8 cellular contexts compared by ENCODE assay signal in the genomic region with DNA sequence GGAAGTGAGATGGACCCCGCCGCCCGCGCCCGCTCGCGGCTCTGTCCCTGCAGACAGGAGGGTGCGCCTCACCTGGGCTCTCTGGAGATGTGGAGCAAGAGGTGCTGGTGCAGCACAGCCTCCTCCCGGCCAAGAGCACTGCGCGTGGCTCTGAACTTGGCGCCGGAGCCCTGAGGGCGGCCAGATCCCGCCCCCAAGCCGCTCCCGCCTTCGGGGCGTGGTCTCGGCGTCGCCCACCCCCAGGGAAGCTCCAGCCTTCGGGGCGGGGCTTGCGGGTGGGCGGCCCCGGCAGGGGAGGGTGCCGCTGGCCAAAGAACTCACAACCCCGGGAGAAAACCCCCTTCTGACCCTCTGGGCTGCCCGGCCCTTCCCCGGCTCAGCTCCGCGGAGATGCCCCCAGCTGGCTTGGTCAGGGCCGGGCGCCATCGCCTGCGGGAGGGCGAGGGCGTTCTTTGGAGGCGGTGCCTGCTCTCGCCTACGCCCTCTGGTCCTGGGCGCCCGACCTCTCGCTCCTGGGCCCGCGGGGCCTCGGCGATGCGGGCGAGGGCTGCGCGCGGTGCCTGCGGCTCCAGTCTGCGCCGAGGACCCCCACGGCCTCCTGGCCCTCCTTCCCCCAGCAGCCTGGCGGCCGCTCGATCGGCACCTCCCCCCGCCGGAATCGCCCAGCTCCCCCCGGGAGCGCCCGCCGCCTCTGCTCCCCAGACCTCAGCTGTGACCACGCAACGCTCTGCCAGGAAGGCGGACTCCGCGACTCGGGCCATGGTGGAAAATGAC. TPM values are rescaled to one million over a fixed set of nuclear protein-coding genes. Genes with fewer than 3 reads are reported as not detected.
DNase-seq lines count a peak whose midpoint lies in the region; ATAC-seq, FAIRE-seq and TF ChIP-seq lines count a peak whose summit lies in the region.

ZNF488 (minus strand) TSS at position 146 of the 774 bp plus-strand sequence. CDS start 15,464 bp downstream, outside the sequence.

- TF ChIP-seq POLR2A in GM12891 (IDR thresholded peaks at IDR 0.05; ENCODE audit: low read depth, low read length) (no peak), vagina (IDR thresholded peaks at IDR 0.05) (no peak)

- H3K27me3 ChIP-seq in vagina: no peaks in the 10 kb centered on the region

- peak within 1 kb of the TSS; percentile 79 for H3K27ac ChIP-seq in vagina

- FAIRE-seq in GM12891 (lab: Jason Lieb, UNC): no peak

- H3K4me3 ChIP-seq in vagina: peak within 1 kb of the TSS; percentile 67 to 79

- intact Hi-C loops in vagina (cut with DNase I): loop anchor here (5.0 kb wide), 1 partner anchor 1102 kb away; no protein-coding TSS in a partner anchor

- ATAC-seq in HG02798 (IDR thresholded peaks at IDR 0.05; ENCODE audit: poor library complexity, unreplicated experiment): peak; percentile 92

- H3K4me1 ChIP-seq in vagina: peaks cover 6% of the 10 kb centered on the region

- peak; percentile 85 for DNase-seq in GM12891 (ENCODE audit: insufficient read length, low spot score)
- DNase-seq in NCI-H1417 treated with DMSO at 0.1 percent for 48 hours (lab: John Stamatoyannopoulos, UW): peak; percentile 10
- DNase-seq in T-helper 9 cell: peak; percentile 49
- peak; percentile 94 for DNase-seq in astrocyte of the hippocampus (ENCODE audit: low read depth, low spot score)
- DNase-seq in hippocampal formation (lab: John Stamatoyannopoulos, UW): peak; percentile 84 to 88
- DNase-seq in retina: peak; percentile 96
- peak; percentile 90 to 94 for DNase-seq in vagina (ENCODE audit: extremely low spot score in 2 of 2)

- H3K9me3 ChIP-seq in vagina: no peaks in the 10 kb centered on the region

- H3K36me3 ChIP-seq in vagina: no peaks in the 10 kb centered on the region

- TF ChIP-seq CTCF in vagina (IDR thresholded peaks at IDR 0.05): no peak

TF ChIP-seq in GM12891, 5 proteins besides CTCF, POLR2A, EP300 and RAD21:
- no peak for TF ChIP-seq POU2F2 (IDR thresholded peaks at IDR 0.05; ENCODE audit: low read depth, low read length)

RNA-seq across cellular contexts. Expression of gene ZNF488, which starts in this region (rescaled TPM):
- polyA plus RNA-seq in GM12891 (2012; ENCODE audit: low read depth, missing spikeins): not detected
- total RNA-seq in vagina: not detected

Comparison
In these comparisons a context has a peak if more than half of its experiments do, and no peak if none do; other contexts are left out.
1. Peak in every context shown above with its lines: DNase-seq, ATAC-seq, H3K4me3 ChIP-seq and H3K27ac ChIP-seq.
2. Peak in DNase-seq, H3K4me3 ChIP-seq and H3K27ac ChIP-seq in vagina; RNA of the gene not detected or under 1 TPM.
3. DNase-seq: peak in every context shown above with its lines; median percentile 96 in retina; 94 in astrocyte of the hippocampus; 92 in vagina; 86 in hippocampal formation; 85 in GM12891; 49 in T-helper 9 cell; 10 in NCI-H1417 treated with DMSO at 0.1 percent for 48 hours.